8 cellular contexts compared by ENCODE assay signal in the genomic region with DNA sequence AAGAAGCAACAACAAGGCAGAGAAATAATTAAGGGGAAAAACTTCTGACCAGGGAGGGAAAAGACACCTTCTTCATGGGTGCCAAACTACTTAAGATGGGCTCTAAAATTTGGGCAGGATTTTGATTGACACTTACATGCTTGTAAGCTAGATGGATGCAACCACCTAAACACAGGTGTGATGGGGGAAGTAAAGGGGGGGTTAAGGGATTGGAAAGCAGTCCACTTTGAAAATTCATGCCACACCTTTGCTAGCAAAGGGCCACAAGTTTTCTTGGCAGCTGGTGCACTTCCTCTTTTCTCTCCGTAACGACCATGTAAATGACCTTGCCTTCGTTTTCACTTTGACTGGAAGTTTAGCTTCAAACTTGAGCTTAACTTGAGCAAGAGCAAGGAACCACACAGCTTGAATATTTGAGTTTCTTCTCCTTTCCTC. TPM values are rescaled to one million over a fixed set of nuclear protein-coding genes. Genes with fewer than 3 reads are reported as not detected.
A peak's percentile ranks its signal among the peaks of the same experiment; 100 is the strongest.
DNase-seq lines count a peak whose midpoint lies in the region; ATAC-seq and TF ChIP-seq lines count a peak whose summit lies in the region.

No MANE protein-coding gene starts in this region.

- no peaks in the 10 kb centered on the region for H3K36me3 ChIP-seq in left lung

- no peaks in the 10 kb centered on the region for H3K27me3 ChIP-seq in left lung

- H3K27ac ChIP-seq in left lung, result peak overlapping the region; percentile 49 to 94

- DNase-seq in NAMALWA (ENCODE audit: low spot score), result peak; percentile 92
- no peak for DNase-seq in left lung
- no peak for DNase-seq in NCI-H2171 treated with DMSO at 0.1 percent for 48 hours (lab: John Stamatoyannopoulos, UW)
- DNase-seq in activated CD8-positive, alpha-beta memory T cell treated with anti-CD3 and anti-CD28 coated beads, Interleukin-2, amount 50 U/mL, for 4 hours, result no peak
- DNase-seq in cortex of kidney (lab: John Stamatoyannopoulos, UW), result no peak
- DNase-seq in NCI-H526 (lab: John Stamatoyannopoulos, UW), result no peak

- H3K4me3 ChIP-seq in left lung, result no peak overlapping the region

- peaks cover 7 to 36% of the 10 kb centered on the region in 2 donors for H3K4me1 ChIP-seq in left lung

- no peak for TF ChIP-seq CTCF in left lung (IDR thresholded peaks at IDR 0.05)

- intact Hi-C loops in left lung (cut with DNase I), result no loop called here

- peak; percentile 87 for ATAC-seq in GM18858 (IDR thresholded peaks at IDR 0.05; ENCODE audit: unreplicated experiment)
- peak; percentile 90 for ATAC-seq in HG02571 (IDR thresholded peaks at IDR 0.05; ENCODE audit: unreplicated experiment)
- peak; percentile 70 for ATAC-seq in left lung

- H3K9me3 ChIP-seq in left lung, result no peaks in the 10 kb centered on the region

RNA-seq across cellular contexts. Expression of gene PRKAR1A, which starts 14.3 kb away (rescaled TPM):
- total RNA-seq in left lung, result 100 to 1,000 TPM; 345 to 376 TPM

RNA-seq across cellular contexts. Expression of gene WIPI1, which starts 40.6 kb away (rescaled TPM):
- total RNA-seq in left lung, result 10 to 100 TPM; 52.5 to 57.1 TPM
